ENCODE assay signal across 8 cellular contexts in genomic region chr16:4505356-4506153, GRCh38. TPM values are rescaled to one million over a fixed set of nuclear protein-coding genes. Genes with fewer than 3 reads are reported as not detected.
A peak's percentile ranks its signal among the peaks of the same experiment; 100 is the strongest.
DNase-seq lines count a peak whose midpoint lies in the region; ATAC-seq and TF ChIP-seq lines count a peak whose summit lies in the region.

No MANE protein-coding gene starts in this region.

- no peak overlapping the region for H4K8ac ChIP-seq in neuronal stem cell (ENCODE audit: low read depth, low read length)

- H2BK120ac ChIP-seq in neuronal stem cell (ENCODE audit: low read depth, low read length) = no peak overlapping the region

- no peaks in the 10 kb centered on the region for H3K79me1 ChIP-seq in neuronal stem cell (ENCODE audit: low read depth, low read length)

- H3K18ac ChIP-seq in neuronal stem cell (ENCODE audit: low read length) = no peak overlapping the region

- DNase-seq in CD4-positive, CD25-positive, alpha-beta regulatory T cell = peak; percentile 61 to 94 (median 85)
- DNase-seq in activated naive CD4-positive, alpha-beta T cell treated with Interleukin-2 at 50 U/mL for 16 hours = peak; percentile 65
- DNase-seq in smooth muscle cell (lab: John Stamatoyannopoulos, UW; ENCODE audit: unreplicated experiment) (no peak), ecto neural progenitor cell (ENCODE audit: low spot score) (no peak), neuronal stem cell (ENCODE audit: low spot score) (no peak), RPMI8226 (no peak)

- TF ChIP-seq CTCF in smooth muscle cell (IDR thresholded peaks at IDR 0.05; ENCODE audit: borderline replicate concordance, insufficient read depth, poor library complexity, severe bottlenecking) = no peak

- H2BK5ac ChIP-seq in neuronal stem cell (ENCODE audit: low read length) = no peak overlapping the region

- 0 out of 2 replicates have a peak, but pooled peaks have one; percentile 26 for TF ChIP-seq POLR2A in Raji (IDR thresholded peaks at IDR 0.05; ENCODE audit: insufficient read depth, low read depth, low read length)

- H3K4ac ChIP-seq in neuronal stem cell (ENCODE audit: low read length) = no peak overlapping the region

- H3K4me1 Mint-ChIP-seq in CD4-positive, CD25-positive, alpha-beta regulatory T cell = peaks cover 30 to 75% (median 53%) of the 10 kb centered on the region in 4 donors

- H3K79me2 ChIP-seq in smooth muscle cell (ENCODE audit: low read depth) = peaks cover 23% of the 10 kb centered on the region

- peak overlapping the region; percentile 97 to 100 (median 100) for H3K27ac Mint-ChIP-seq in CD4-positive, CD25-positive, alpha-beta regulatory T cell

- no peaks in the 10 kb centered on the region for H3K9me3 ChIP-seq in CD4-positive, CD25-positive, alpha-beta regulatory T cell (ENCODE audit: control insufficient read depth in 2 of 2, low read length in 2 of 2)
- H3K9me3 ChIP-seq in smooth muscle cell (replicated peaks; ENCODE audit: low read depth) (no peaks in the 10 kb centered on the region), neuronal stem cell (replicated peaks in 1 of 2; ENCODE audit: control insufficient read depth in 2 of 2, insufficient read depth in 1 of 2, low read depth in 1 of 2, low read length in 2 of 2) (no peaks in the 10 kb centered on the region)

- no peaks in the 10 kb centered on the region for H3K27me3 ChIP-seq in CD4-positive, CD25-positive, alpha-beta regulatory T cell (ENCODE audit: control insufficient read depth, insufficient read depth, low read length)
- H3K27me3 ChIP-seq in smooth muscle cell (ENCODE audit: low read depth) (no peaks in the 10 kb centered on the region), neuronal stem cell (ENCODE audit: control insufficient read depth in 3 of 3, insufficient read depth in 3 of 3, low read depth in 1 of 3, low read length in 3 of 3) (no peaks in the 10 kb centered on the region)

- no peak overlapping the region for H3K23ac ChIP-seq in neuronal stem cell (ENCODE audit: low read depth, low read length, poor library complexity)

- H4K91ac ChIP-seq in neuronal stem cell (ENCODE audit: low read depth, low read length, poor library complexity) = no peak overlapping the region

- peaks cover 0 to 3% (median 0%) of the 10 kb centered on the region in 7 donors for H3K9me3 Mint-ChIP-seq in CD4-positive, CD25-positive, alpha-beta regulatory T cell

- no peak overlapping the region for H2BK15ac ChIP-seq in neuronal stem cell (ENCODE audit: low read length)

- H3K27me3 Mint-ChIP-seq in CD4-positive, CD25-positive, alpha-beta regulatory T cell = no peaks in the 10 kb centered on the region

- no peak overlapping the region for H3K9ac ChIP-seq in smooth muscle cell (ENCODE audit: low read depth)
- no peak overlapping the region for H3K9ac ChIP-seq in neuronal stem cell (ENCODE audit: low read depth, low read length, poor library complexity)

- ATAC-seq in CD4-positive, CD25-positive, alpha-beta regulatory T cell (ENCODE audit: low read depth in 2 of 2) = peak; percentile 92 to 94
- peak; percentile 74 for ATAC-seq in GM21717 (IDR thresholded peaks at IDR 0.05; ENCODE audit: unreplicated experiment)

- H3F3A ChIP-seq in smooth muscle cell (ENCODE audit: low read depth) = no peaks in the 10 kb centered on the region

- H3K14ac ChIP-seq in neuronal stem cell (ENCODE audit: low read length) = no peak overlapping the region

- H3K4me3 Mint-ChIP-seq in CD4-positive, CD25-positive, alpha-beta regulatory T cell = peak overlapping the region; percentile 74 to 86 (median 84)

- peaks cover 63% of the 10 kb centered on the region for H3K4me1 ChIP-seq in CD4-positive, CD25-positive, alpha-beta regulatory T cell (ENCODE audit: control insufficient read depth, insufficient read depth, low read length, poor library complexity, severe bottlenecking)
- H3K4me1 ChIP-seq in smooth muscle cell (ENCODE audit: low read depth) (peaks cover 11% of the 10 kb centered on the region), neuronal stem cell (ENCODE audit: control insufficient read depth in 2 of 2, insufficient read depth in 1 of 2, low read depth in 1 of 2, low read length in 2 of 2) (peaks cover 4 to 8% of the 10 kb centered on the region in 2 donors)

- H2BK12ac ChIP-seq in neuronal stem cell (ENCODE audit: low read length) = no peak overlapping the region

- H4K20me1 ChIP-seq in smooth muscle cell (ENCODE audit: low read depth) = peaks cover 57% of the 10 kb centered on the region

- peaks cover 35% of the 10 kb centered on the region for H3K36me3 ChIP-seq in CD4-positive, CD25-positive, alpha-beta regulatory T cell (ENCODE audit: control insufficient read depth, insufficient read depth, low read length)
- H3K36me3 ChIP-seq in smooth muscle cell (ENCODE audit: low read depth) = no peaks in the 10 kb centered on the region
- peaks cover 12 to 39% of the 10 kb centered on the region in 2 donors for H3K36me3 ChIP-seq in neuronal stem cell (replicated peaks in 1 of 2; ENCODE audit: control insufficient read depth in 2 of 2, insufficient read depth in 2 of 2, low read length in 2 of 2)

- whole genome bisulfite sequencing in smooth muscle cell (ENCODE audit: low lambda C conversion rate) = 90% methylated on average over 13 of the region's 13 CpGs
- no CpG with 5 or more reads among the region's 13 CpGs for WGBS in neuronal stem cell (ENCODE audit: extremely low coverage in 2 of 2, insufficient read length in 2 of 2, insufficient replicate concordance in 1 of 2), 2 donors

- H2AFZ ChIP-seq in smooth muscle cell (ENCODE audit: low read depth) (no peak overlapping the region), neuronal stem cell (ENCODE audit: low read length) (no peak overlapping the region)

- peak overlapping the region; percentile 90 for H3K27ac ChIP-seq in CD4-positive, CD25-positive, alpha-beta regulatory T cell (ENCODE audit: insufficient read depth, low read length, poor library complexity, severe bottlenecking)
- H3K27ac ChIP-seq in smooth muscle cell (ENCODE audit: low read depth) (peak overlapping the region; percentile 39), neuronal stem cell (replicated peaks; ENCODE audit: low read length) (no peak overlapping the region)

- peak overlapping the region; percentile 56 for H3K4me3 ChIP-seq in CD4-positive, CD25-positive, alpha-beta regulatory T cell (ENCODE audit: low read depth, low read length)
- H3K4me3 ChIP-seq in smooth muscle cell (no peak overlapping the region), neuronal stem cell (ENCODE audit: low read length in 2 of 2) (no peak overlapping the region)

- peaks cover 14% of the 10 kb centered on the region for H3K36me3 Mint-ChIP-seq in CD4-positive, CD25-positive, alpha-beta regulatory T cell

- no peak overlapping the region for H2AK5ac ChIP-seq in neuronal stem cell (ENCODE audit: low read depth, low read length)

- no peak overlapping the region for H3K4me2 ChIP-seq in smooth muscle cell
- H3K4me2 ChIP-seq in neuronal stem cell (ENCODE audit: insufficient read depth, low read length, poor library complexity, severe bottlenecking) = no peak overlapping the region

RNA-seq across cellular contexts. Expression of gene HMOX2, which starts 29.4 kb away (rescaled TPM):
- total RNA-seq in CD4-positive, CD25-positive, alpha-beta regulatory T cell = 41.2 TPM
- 100 to 1,000 TPM; 104 to 145 (median 126) TPM for polyA plus RNA-seq in CD4-positive, CD25-positive, alpha-beta regulatory T cell
- 26.7 and 35.3 TPM in 2 replicates for total RNA-seq in smooth muscle cell
- polyA plus RNA-seq in smooth muscle cell = 54.2 and 62.6 TPM in 2 replicates
- polyA plus RNA-seq in neuronal stem cell (2013, experiment 1 of 2) = 9.8 TPM
- 10.1 TPM for polyA plus RNA-seq in neuronal stem cell (2013, experiment 2 of 2)

RNA-seq across cellular contexts. Expression of gene NMRAL1, which starts 31.1 kb away (rescaled TPM):
- 40.7 TPM for total RNA-seq in CD4-positive, CD25-positive, alpha-beta regulatory T cell
- polyA plus RNA-seq in CD4-positive, CD25-positive, alpha-beta regulatory T cell = 10 to 100 TPM; 45.6 to 61.7 (median 51.6) TPM
- 27.1 and 35.6 TPM in 2 replicates for total RNA-seq in smooth muscle cell
- 51.8 and 64.3 TPM in 2 replicates for polyA plus RNA-seq in smooth muscle cell
- polyA plus RNA-seq in neuronal stem cell (2013, experiment 1 of 2) = 37.3 TPM
- 36.3 TPM for polyA plus RNA-seq in neuronal stem cell (2013, experiment 2 of 2)

RNA-seq across cellular contexts. Expression of gene CDIP1, which starts 33.0 kb away (rescaled TPM):
- total RNA-seq in CD4-positive, CD25-positive, alpha-beta regulatory T cell = 29.8 TPM
- 10 to 100 TPM; 16.4 to 29.6 (median 20.8) TPM for polyA plus RNA-seq in CD4-positive, CD25-positive, alpha-beta regulatory T cell
- total RNA-seq in smooth muscle cell = 17.7 and 19.7 TPM in 2 replicates
- polyA plus RNA-seq in smooth muscle cell = 36.9 and 40.9 TPM in 2 replicates
- polyA plus RNA-seq in neuronal stem cell (2013, experiment 1 of 2) = 48.1 TPM
- 46.7 TPM for polyA plus RNA-seq in neuronal stem cell (2013, experiment 2 of 2)

RNA-seq across cellular contexts. Expression of gene C16orf96, which starts 50.6 kb away (rescaled TPM):
- 0.17 TPM for total RNA-seq in CD4-positive, CD25-positive, alpha-beta regulatory T cell
- polyA plus RNA-seq in CD4-positive, CD25-positive, alpha-beta regulatory T cell = not detected
- 0.09 TPM in 1 of 2 replicates, not detected in the other for total RNA-seq in smooth muscle cell
- polyA plus RNA-seq in smooth muscle cell = 0.32 TPM in 1 of 2 replicates, not detected in the other
- 0.74 TPM for polyA plus RNA-seq in neuronal stem cell (2013, experiment 1 of 2)
- 0.79 TPM for polyA plus RNA-seq in neuronal stem cell (2013, experiment 2 of 2)

Comparison
In these comparisons a context has a peak if more than half of its experiments do, and no peak if none do; other contexts are left out.
1. DNase-seq: peak in CD4-positive, CD25-positive, alpha-beta regulatory T cell (3 of 3) and activated naive CD4-positive, alpha-beta T cell treated with Interleukin-2 at 50 U/mL for 16 hours (single experiment); none in smooth muscle cell (single experiment), ecto neural progenitor cell (single experiment), neuronal stem cell (single experiment) and RPMI8226 (single experiment).